8 cellular contexts compared by ENCODE assay signal in genomic region chr3:179181021-179181472, GRCh38. TPM values are rescaled to one million over a fixed set of nuclear protein-coding genes. Genes with fewer than 3 reads are reported as not detected.
DNase-seq lines count a peak whose midpoint lies in the region; ATAC-seq, FAIRE-seq and TF ChIP-seq lines count a peak whose summit lies in the region.

No MANE protein-coding gene starts in this region.

- CTCF ChIA-PET in T-cell (lab: Charles Lee) = no interaction called here

- peaks cover 3% of the 10 kb centered on the region for H3K4me1 ChIP-seq in hepatocyte (ENCODE audit: insufficient read depth)

- H3K4me3 ChIP-seq in hepatocyte (no peak overlapping the region), WERI-Rb-1 (ENCODE audit: low read depth, low read length) (no peak overlapping the region)

- H3K9me3 ChIP-seq in hepatocyte (ENCODE audit: low read depth) (no peaks in the 10 kb centered on the region), WERI-Rb-1 (ENCODE audit: severe bottlenecking) (no peaks in the 10 kb centered on the region)

- H3K27ac ChIP-seq in hepatocyte (peak overlapping the region; percentile 50), WERI-Rb-1 (no peak overlapping the region)

- H2AFZ ChIP-seq in hepatocyte = no peak overlapping the region

- H3K4me1 Mint-ChIP-seq in T-cell (peaks cover 50 to 54% (median 53%) of the 10 kb centered on the region in 3 donors), progenitor cell of endocrine pancreas (ENCODE audit: low read depth) (peaks cover 5% of the 10 kb centered on the region)

- peak; percentile 56 for FAIRE-seq in GM18507 (lab: Jason Lieb, UNC)

- no peaks in the 10 kb centered on the region for H3K9me2 ChIP-seq in hepatocyte (replicated peaks; ENCODE audit: insufficient read depth)

- H3K4me3 Mint-ChIP-seq in T-cell (no peak overlapping the region), progenitor cell of endocrine pancreas (ENCODE audit: low read depth) (no peak overlapping the region)

- no peak for TF ChIP-seq CTCF in hepatocyte (IDR thresholded peaks at IDR 0.05; ENCODE audit: poor library complexity)
- no peak for TF ChIP-seq CTCF in progenitor cell of endocrine pancreas (IDR thresholded peaks at IDR 0.05; ENCODE audit: unreplicated experiment)
- no peak for TF ChIP-seq CTCF in WERI-Rb-1 (IDR thresholded peaks at IDR 0.05; ENCODE audit: low read depth, low read length)

- no peaks in the 10 kb centered on the region for H3K9me3 Mint-ChIP-seq in T-cell
- H3K9me3 Mint-ChIP-seq in progenitor cell of endocrine pancreas (ENCODE audit: low read depth) = peaks cover 3% of the 10 kb centered on the region

- WGBS in hepatocyte (ENCODE audit: low lambda C conversion rate, missing lambda C conversion rate) = 66% methylated on average over 1 of the region's 1 CpG

- ATAC-seq in HG02623 (IDR thresholded peaks at IDR 0.05; ENCODE audit: unreplicated experiment) (peak; percentile 47), T-cell (replicated peaks in 1 of 4) (peak in 3 of 4 experiments; percentile 42 to 61 (median 51))

- H3K27me3 Mint-ChIP-seq in T-cell (no peaks in the 10 kb centered on the region), progenitor cell of endocrine pancreas (no peaks in the 10 kb centered on the region)

- no peaks in the 10 kb centered on the region for H3K36me3 ChIP-seq in hepatocyte (replicated peaks; ENCODE audit: insufficient read depth, low read depth)
- no peaks in the 10 kb centered on the region for H3K36me3 ChIP-seq in WERI-Rb-1

- H3K4me2 ChIP-seq in hepatocyte = peak overlapping the region; percentile 28

- peaks cover 14% of the 10 kb centered on the region for H4K20me1 ChIP-seq in hepatocyte (ENCODE audit: insufficient read depth, poor library complexity, severe bottlenecking)

- POLR2A ChIA-PET in T-cell (lab: Charles Lee) = no interaction called here

- no peaks in the 10 kb centered on the region for H3K27me3 ChIP-seq in hepatocyte
- H3K27me3 ChIP-seq in WERI-Rb-1 (ENCODE audit: insufficient read depth, low read depth, severe bottlenecking) = no peaks in the 10 kb centered on the region

- H3K36me3 Mint-ChIP-seq in T-cell = no peaks in the 10 kb centered on the region
- H3K36me3 Mint-ChIP-seq in progenitor cell of endocrine pancreas (ENCODE audit: insufficient read depth) = no peaks in the 10 kb centered on the region

- DNase-seq in GM18507 (ENCODE audit: extremely low spot score, insufficient read length, low read depth) (no peak), T-cell (no peak), hepatocyte (ENCODE audit: low spot score) (no peak), progenitor cell of endocrine pancreas (ENCODE audit: low spot score, unreplicated experiment) (no peak), WERI-Rb-1 (no peak), DMS114 treated with DMSO at 0.1 percent for 48 hours (lab: John Stamatoyannopoulos, UW; ENCODE audit: unreplicated experiment) (no peak)
- no peak for DNase-seq in stimulated activated CD4-positive, alpha-beta T cell treated with anti-CD3 and anti-CD28 coated beads, Interleukin-4, amount 100 ng/mL, for 4 hours

- H3K79me2 ChIP-seq in hepatocyte = peaks cover 85% of the 10 kb centered on the region

- H3K27ac Mint-ChIP-seq in T-cell = no peak overlapping the region
- no peak overlapping the region for H3K27ac Mint-ChIP-seq in progenitor cell of endocrine pancreas

RNA-seq across cellular contexts. Expression of gene PIK3CA, which starts 32.9 kb away (rescaled TPM):
- total RNA-seq in T-cell (10 to 100 TPM; 33.8 to 43.5 (median 34.8) TPM), hepatocyte (21.0 and 30.1 TPM in 2 replicates), progenitor cell of endocrine pancreas (19.2 and 20.2 TPM in 2 replicates)
- 5.9 and 7.9 TPM in 2 replicates for polyA plus RNA-seq in hepatocyte
